ENCODE assay signal across 21 cellular contexts in the genomic region with DNA sequence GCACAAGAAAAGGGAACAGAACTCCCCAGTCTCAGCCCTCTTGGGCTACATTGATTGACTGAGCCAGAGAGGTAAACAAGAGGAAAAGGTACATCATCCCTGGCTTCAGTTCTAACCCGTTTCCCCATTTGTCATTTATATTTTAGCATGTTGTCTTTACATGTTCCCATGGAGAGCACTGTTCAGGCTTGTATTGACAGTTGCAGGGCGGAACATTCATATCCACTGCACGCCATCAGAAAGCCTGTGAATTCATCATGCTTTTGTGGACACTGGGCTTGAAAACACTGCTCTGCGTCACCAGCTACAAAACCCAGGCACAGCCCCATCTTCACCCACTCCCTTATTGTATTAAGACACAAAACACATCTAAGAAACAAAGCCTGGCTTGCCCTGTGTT.
DNase-seq lines count a peak whose midpoint lies in the region; FAIRE-seq and TF ChIP-seq lines count a peak whose summit lies in the region.
"Had no signal": no experiment of that assay in that cellular context is flagged by ENCODE, and none has a peak within 500 bp of the region (broad histone marks: within the 10 kb centered on the region; RNA-seq: fewer than 3 reads in every experiment).

No MANE protein-coding gene starts in this region.

- H3K27ac ChIP-seq in esophagus muscularis mucosa (replicated peaks in 1 of 4) (no peak overlapping the region), suprapubic skin (peak overlapping the region; percentile 59), dorsolateral prefrontal cortex (no peak overlapping the region)
- H3K27ac ChIP-seq: 22Rv1, A549 had no signal

- intact Hi-C loops in esophagus muscularis mucosa (cut with DNase I): no loop called here
- intact Hi-C loops in dorsolateral prefrontal cortex (cut with DNase I): no loop called here

- TF ChIP-seq CTCF in bronchial epithelial cell (IDR thresholded peaks at IDR 0.05; ENCODE audit: insufficient read depth, low read length, severe bottlenecking) (no peak), esophagus muscularis mucosa (IDR thresholded peaks at IDR 0.05) (no peak), suprapubic skin (IDR thresholded peaks at IDR 0.05) (no peak), dorsolateral prefrontal cortex (IDR thresholded peaks at IDR 0.05 in 54 of 56, conservative IDR thresholded peaks at IDR 0.05 in 2 of 56; ENCODE audit: low read depth in 1 of 56, partially characterized antibody in 56 of 56) (no peak)

- TF ChIP-seq POLR2A in esophagus muscularis mucosa (IDR thresholded peaks at IDR 0.05; ENCODE audit: low read depth) (no peak), suprapubic skin (IDR thresholded peaks at IDR 0.05) (no peak)

- peak; percentile 74 for DNase-seq in NCI-H345 (lab: John Stamatoyannopoulos, UW)
- no peak for DNase-seq in NCI-H345 treated with DMSO at 0.1 percent for 48 hours (lab: John Stamatoyannopoulos, UW; ENCODE audit: unreplicated experiment)
- peak; percentile 92 for DNase-seq in bronchial epithelial cell (ENCODE audit: low read depth)
- peak; percentile 70 for DNase-seq in esophagus muscularis mucosa (ENCODE audit: extremely low spot score)
- no peak for DNase-seq in suprapubic skin (ENCODE audit: low spot score in 2 of 2)
- DNase-seq in dorsolateral prefrontal cortex: no peak
- DNase-seq in NCI-H1930 (lab: John Stamatoyannopoulos, UW): no peak
- DNase-seq in HT-29 (ENCODE audit: low spot score): no peak
- DNase-seq: AML-193; CD8-positive, alpha-beta T cell; COR-L47; DMS153; DMS79; GDM1; GOT3; H7; HFFc6 had no signal

- H3K4me3 ChIP-seq in bronchial epithelial cell (ENCODE audit: low read depth, low read length): no peak overlapping the region
- H3K4me3 ChIP-seq in esophagus muscularis mucosa: no peak overlapping the region
- H3K4me3 ChIP-seq in suprapubic skin: no peak overlapping the region
- H3K4me3 ChIP-seq in dorsolateral prefrontal cortex: no peak overlapping the region
- H3K4me3 ChIP-seq: A549 had no signal

- H3K9me3 ChIP-seq in esophagus muscularis mucosa: no peaks in the 10 kb centered on the region
- no peaks in the 10 kb centered on the region for H3K9me3 ChIP-seq in suprapubic skin
- H3K9me3 ChIP-seq: A549 had no signal

- H3K36me3 ChIP-seq in bronchial epithelial cell (ENCODE audit: control insufficient read depth, insufficient read depth, low read length) (no peaks in the 10 kb centered on the region), esophagus muscularis mucosa (no peaks in the 10 kb centered on the region), suprapubic skin (no peaks in the 10 kb centered on the region)

- TF ChIP-seq EP300 in esophagus muscularis mucosa (IDR thresholded peaks at IDR 0.05) (no peak), suprapubic skin (IDR thresholded peaks at IDR 0.05) (no peak)

- WGBS in esophagus muscularis mucosa: 85% methylated on average over 4 of the region's 4 CpGs
- 40% methylated on average over 4 of the region's 4 CpGs for WGBS in suprapubic skin

- peak; percentile 83 for FAIRE-seq in bronchial epithelial cell (lab: Jason Lieb, UNC)
- FAIRE-seq: A549, GM12892, GM18507 had no signal

- H3K4me1 ChIP-seq in esophagus muscularis mucosa (no peaks in the 10 kb centered on the region), suprapubic skin (no peaks in the 10 kb centered on the region)
- H3K4me1 ChIP-seq: A549 had no signal

- H3K27me3 ChIP-seq in bronchial epithelial cell (ENCODE audit: control insufficient read depth, insufficient read depth, low read length) (no peaks in the 10 kb centered on the region), esophagus muscularis mucosa (no peaks in the 10 kb centered on the region), suprapubic skin (no peaks in the 10 kb centered on the region), dorsolateral prefrontal cortex (no peaks in the 10 kb centered on the region)

Comparison
In these comparisons a context has a peak if more than half of its experiments do, and no peak if none do; other contexts are left out.
1. DNase-seq: peak in NCI-H345 (single experiment), bronchial epithelial cell (single experiment) and esophagus muscularis mucosa (single experiment); none in NCI-H345 treated with DMSO at 0.1 percent for 48 hours (single experiment), suprapubic skin (0 of 2), dorsolateral prefrontal cortex (0 of 10), NCI-H1930 (0 of 2) and HT-29 (single experiment).